11 cellular contexts compared by ENCODE assay signal in genomic region chr17:35765086-35765710, GRCh38. TPM values are rescaled to one million over a fixed set of nuclear protein-coding genes. Genes with fewer than 3 reads are reported as not detected.
A peak's percentile ranks its signal among the peaks of the same experiment; 100 is the strongest.
DNase-seq lines count a peak whose midpoint lies in the region; ATAC-seq, FAIRE-seq and TF ChIP-seq lines count a peak whose summit lies in the region.
"Had no signal": no experiment of that assay in that cellular context is flagged by ENCODE, and none has a peak within 500 bp of the region (broad histone marks: within the 10 kb centered on the region; RNA-seq: fewer than 3 reads in every experiment).

No MANE protein-coding gene starts in this region.

- no peaks in the 10 kb centered on the region for H3K36me3 Mint-ChIP-seq in HFFc6 (ENCODE audit: low read depth)
- H3K36me3 Mint-ChIP-seq in activated naive CD8-positive, alpha-beta T cell treated with anti-CD3 and anti-CD28 coated beads, Interleukin-2, amount 50 U/mL, for 24 hours (ENCODE audit: low read depth), result no peaks in the 10 kb centered on the region

- H3K4me2 ChIP-seq in BLaER1 treated with 17β-estradiol and CSF1 and Interleukin-3, amounts not matched to agents 10 nM and 100 nM, result peak overlapping the region; percentile 77 to 99 (median 96)

- H3K27me3 ChIP-seq in BLaER1 treated with 17β-estradiol and CSF1 and Interleukin-3, amounts not matched to agents 10 nM and 100 nM, result peaks cover 0 to 9% (median 0%) of the 10 kb centered on the region in 11 experiments; a peak in 1 of 22 replicates
- no peaks in the 10 kb centered on the region for H3K27me3 ChIP-seq in mucosa of stomach (ENCODE audit: control insufficient read depth, insufficient read depth, low read length)
- no peaks in the 10 kb centered on the region for H3K27me3 ChIP-seq in small intestine (ENCODE audit: control insufficient read depth in 2 of 2, insufficient read depth in 2 of 2, low read length in 2 of 2)

- H3K27me3 Mint-ChIP-seq in HFFc6 (ENCODE audit: insufficient read depth), result peaks cover 39% of the 10 kb centered on the region
- peaks cover 3% of the 10 kb centered on the region for H3K27me3 Mint-ChIP-seq in activated naive CD8-positive, alpha-beta T cell treated with anti-CD3 and anti-CD28 coated beads, Interleukin-2, amount 50 U/mL, for 24 hours

- no peak for ATAC-seq in activated naive CD8-positive, alpha-beta T cell treated with anti-CD3 and anti-CD28 coated beads, Interleukin-2, amount 50 U/mL, for 24 hours
- ATAC-seq in GM21515 (IDR thresholded peaks at IDR 0.05; ENCODE audit: unreplicated experiment), result no peak
- no peak for ATAC-seq in HG03571 (IDR thresholded peaks at IDR 0.05; ENCODE audit: unreplicated experiment)

- H3K9me3 ChIP-seq in BLaER1 treated with 17β-estradiol and CSF1 and Interleukin-3, amounts not matched to agents 10 nM and 100 nM (replicated peaks in 1 of 11), result no peaks in the 10 kb centered on the region
- H3K9me3 ChIP-seq in mucosa of stomach (ENCODE audit: control insufficient read depth, low read length) (no peaks in the 10 kb centered on the region), small intestine (ENCODE audit: control insufficient read depth, low read depth) (no peaks in the 10 kb centered on the region)

- H3K4me3 Mint-ChIP-seq in HFFc6, result peak overlapping the region; percentile 78; the same call in 1 of the 2 replicates
- H3K4me3 Mint-ChIP-seq in activated naive CD8-positive, alpha-beta T cell treated with anti-CD3 and anti-CD28 coated beads, Interleukin-2, amount 50 U/mL, for 24 hours, result peak overlapping the region; percentile 83

- no peak for FAIRE-seq in small intestine (lab: Jason Lieb, UNC)
- FAIRE-seq: islet of Langerhans had no signal

- peaks cover 0 to 23% (median 0%) of the 10 kb centered on the region in 11 experiments; a peak in 3 of 22 replicates for H4K20me1 ChIP-seq in BLaER1 treated with 17β-estradiol and CSF1 and Interleukin-3, amounts not matched to agents 10 nM and 100 nM

- no peak overlapping the region for H3K27ac Mint-ChIP-seq in HFFc6
- H3K27ac Mint-ChIP-seq in activated naive CD8-positive, alpha-beta T cell treated with anti-CD3 and anti-CD28 coated beads, Interleukin-2, amount 50 U/mL, for 24 hours, result no peak overlapping the region

- WGBS in small intestine, 3 donors, result 58 to 68% (median 60%) methylated on average over 11 of the region's 11 CpGs

- H3K9ac ChIP-seq in BLaER1 treated with 17β-estradiol and CSF1 and Interleukin-3, amounts not matched to agents 10 nM and 100 nM, result peak overlapping the region in 9 of 11 experiments; percentile 43 to 77 (median 64); a peak in 15 of 22 replicates
- H3K9ac ChIP-seq in mucosa of stomach (ENCODE audit: low read length), result peak overlapping the region; percentile 43

- no peaks in the 10 kb centered on the region for H3K36me3 ChIP-seq in BLaER1 treated with 17β-estradiol and CSF1 and Interleukin-3, amounts not matched to agents 10 nM and 100 nM
- H3K36me3 ChIP-seq in mucosa of stomach (ENCODE audit: control insufficient read depth, insufficient read depth, low read length) (no peaks in the 10 kb centered on the region), small intestine (ENCODE audit: control insufficient read depth in 2 of 2, insufficient read depth in 2 of 2, low read length in 2 of 2) (no peaks in the 10 kb centered on the region)

- H3K27ac ChIP-seq in BLaER1 treated with 17β-estradiol and CSF1 and Interleukin-3, amounts not matched to agents 10 nM and 100 nM, result peak overlapping the region in 2 of 11 experiments; percentile 57 to 64; a peak in 2 of 22 replicates
- H3K27ac ChIP-seq in small intestine (ENCODE audit: low read depth in 1 of 2, low read length in 1 of 2), result no peak overlapping the region

- H3K4me1 Mint-ChIP-seq in HFFc6 (ENCODE audit: low read depth), result peaks cover 10% of the 10 kb centered on the region
- H3K4me1 Mint-ChIP-seq in activated naive CD8-positive, alpha-beta T cell treated with anti-CD3 and anti-CD28 coated beads, Interleukin-2, amount 50 U/mL, for 24 hours, result peaks cover 12% of the 10 kb centered on the region

- no peak for TF ChIP-seq CTCF in HFFc6 (IDR thresholded peaks at IDR 0.05)

- peak overlapping the region in 9 of 10 experiments; percentile 55 to 76 (median 65); a peak in 15 of 20 replicates for H3K4me3 ChIP-seq in BLaER1 treated with 17β-estradiol and CSF1 and Interleukin-3, amounts not matched to agents 10 nM and 100 nM
- no peak overlapping the region for H3K4me3 ChIP-seq in mucosa of stomach (ENCODE audit: low read length)
- no peak overlapping the region for H3K4me3 ChIP-seq in small intestine (ENCODE audit: low read depth in 1 of 2, low read length in 2 of 2)

- peaks cover 0 to 31% (median 24%) of the 10 kb centered on the region in 10 experiments; a peak in 19 of 20 replicates for H3K4me1 ChIP-seq in BLaER1 treated with 17β-estradiol and CSF1 and Interleukin-3, amounts not matched to agents 10 nM and 100 nM
- H3K4me1 ChIP-seq in mucosa of stomach (ENCODE audit: control insufficient read depth, insufficient read depth, low read length) (peaks cover 19% of the 10 kb centered on the region), small intestine (ENCODE audit: control insufficient read depth in 2 of 2, insufficient read depth in 1 of 2, low read depth in 1 of 2, low read length in 1 of 2) (peaks cover 0 to 8% of the 10 kb centered on the region in 2 donors)

- DNase-seq in HFFc6 (no peak), ureter (ENCODE audit: low spot score) (no peak), small intestine (no peak)
- no peak for DNase-seq in activated naive CD8-positive, alpha-beta T cell treated with anti-CD3 and anti-CD28 coated beads, Interleukin-2, amount 50 U/mL, for 24 hours
- DNase-seq: SIG-M5 had no signal

- no peaks in the 10 kb centered on the region for H3K9me3 Mint-ChIP-seq in HFFc6
- no peaks in the 10 kb centered on the region for H3K9me3 Mint-ChIP-seq in activated naive CD8-positive, alpha-beta T cell treated with anti-CD3 and anti-CD28 coated beads, Interleukin-2, amount 50 U/mL, for 24 hours

RNA-seq across cellular contexts. Expression of gene C17orf50, which starts 4.5 kb away (rescaled TPM):
- not detected for total RNA-seq in HFFc6 (2021; fragmentation: NEBNext Ultra II Directional; extraction: Animal tissue kit (Norgen Biotek cat#: 25700))
- total RNA-seq in ureter, result not detected
- under 1 TPM in 1 of 3 donors, not detected in 2; 0.15 TPM for polyA plus RNA-seq in small intestine
- total RNA-seq: right cardiac atrium had no signal

RNA-seq across cellular contexts. Expression of gene GAS2L2, which starts 12.2 kb away (rescaled TPM):
- total RNA-seq in HFFc6 (2021; fragmentation: NEBNext Ultra II Directional; extraction: Animal tissue kit (Norgen Biotek cat#: 25700)), result not detected
- not detected for total RNA-seq in ureter
- polyA plus RNA-seq in small intestine, result under 1 TPM in 1 of 3 donors, not detected in 2; 0.03 TPM

RNA-seq across cellular contexts. Expression of gene MMP28, which starts 30.2 kb away (rescaled TPM):
- total RNA-seq in HFFc6 (2021; fragmentation: NEBNext Ultra II Directional; extraction: Animal tissue kit (Norgen Biotek cat#: 25700)), result not detected
- 23.5 TPM for total RNA-seq in ureter
- 10 to 100 TPM; 18.6 to 30.5 (median 29.3) TPM for polyA plus RNA-seq in small intestine

RNA-seq across cellular contexts. Expression of gene RASL10B, which starts 33.8 kb away (rescaled TPM):
- total RNA-seq in HFFc6 (2021; fragmentation: NEBNext Ultra II Directional; extraction: Animal tissue kit (Norgen Biotek cat#: 25700)), result 1 to 10 TPM; 1.7 to 5.0 (median 1.8) TPM
- total RNA-seq in ureter, result 2.7 TPM
- polyA plus RNA-seq in small intestine, result 1 to 10 TPM in 1 of 3 donors, under 1 TPM in 2; 0.27 to 1.9 (median 0.45) TPM

RNA-seq across cellular contexts. Expression of gene TAF15, which starts 44.1 kb away (rescaled TPM):
- total RNA-seq in HFFc6 (2021; fragmentation: NEBNext Ultra II Directional; extraction: Animal tissue kit (Norgen Biotek cat#: 25700)), result 100 to 1,000 TPM; 132 to 170 (median 146) TPM
- total RNA-seq in ureter, result 269 TPM
- 100 to 1,000 TPM in 2 of 3 donors, 10 to 100 TPM in 1; 70.3 to 138 (median 108) TPM for polyA plus RNA-seq in small intestine

Comparison
In these comparisons a context has a peak if more than half of its experiments do, and no peak if none do; other contexts are left out.
1. H3K4me3 ChIP-seq: peak in BLaER1 treated with 17β-estradiol and CSF1 and Interleukin-3, amounts not matched to agents 10 nM and 100 nM (9 of 10); none in mucosa of stomach (single experiment) and small intestine (0 of 2).
2. RNA of gene MMP28, which starts 30.2 kb away (total RNA-seq): 23.5 TPM in ureter (single experiment); not detected in HFFc6; every median in the first group is over 10 times any median in the second.